21 cellular contexts compared by ENCODE assay signal in genomic region chr2:44310287-44310686, GRCh38. TPM values are rescaled to one million over a fixed set of nuclear protein-coding genes. Genes with fewer than 3 reads are reported as not detected.
"Had no signal": no experiment of that assay in that cellular context is flagged by ENCODE, and none has a peak within 500 bp of the region (broad histone marks: within the 10 kb centered on the region; RNA-seq: fewer than 3 reads in every experiment).

No MANE protein-coding gene starts in this region.

- H3K4me2 ChIP-seq: hepatocyte, neural progenitor cell had no signal

- H2AFZ ChIP-seq: hepatocyte, neural progenitor cell had no signal

- FAIRE-seq: astrocyte had no signal

- H3K4me3 ChIP-seq: breast epithelium, hepatocyte, neural progenitor cell, suprapubic skin, vagina had no signal

- H3K27ac ChIP-seq: breast epithelium, foreskin keratinocyte, hepatocyte, neural progenitor cell, suprapubic skin, vagina had no signal

- H3K4me1 ChIP-seq: breast epithelium, foreskin keratinocyte, neural progenitor cell, suprapubic skin, vagina had no signal

- H3K79me2 ChIP-seq: hepatocyte had no signal

- DNase-seq: activated CD4-positive, alpha-beta T cell treated with anti-CD3 and anti-CD28 coated beads, Interleukin-2, amount 50 U/mL, for 1 hour; activated CD4-positive, CD25-positive, alpha-beta regulatory T cell treated with anti-CD3 and anti-CD28 coated beads, Interleukin-2, amount 50 U/mL, for 72 hours; activated CD8-positive, alpha-beta memory T cell treated with anti-CD3 and anti-CD28 coated beads, Interleukin-2, amount 50 U/mL, for 48 hours; activated effector memory CD4-positive, alpha-beta T cell treated with Interleukin-2 at 50 U/mL for 16 hours; activated naive CD4-positive, alpha-beta T cell treated with anti-CD3 and anti-CD28 coated beads, Interleukin-2, amount 10 ng/mL, durations not matched to agents 7 days and 5 days; activated T-cell treated with anti-CD3 and anti-CD28 coated beads, Interleukin-2, amount 50 U/mL, for 48 hours; cerebellar nuclear complex; effector memory CD4-positive, alpha-beta T cell; foreskin keratinocyte; mesendoderm; naive thymus-derived CD4-positive, alpha-beta T cell; stimulated activated naive CD8-positive, alpha-beta T cell treated with anti-CD3 and anti-CD28 coated beads, Interleukin-15, amount 100 ng/mL, for 72 hours; T-helper 9 cell; trophoblast cell had no signal

RNA-seq across cellular contexts. Expression of gene SLC3A1, which starts 35.0 kb away (rescaled TPM):
- total RNA-seq: foreskin keratinocyte, skeletal muscle tissue, vagina had no signal
